10 cellular contexts compared by ENCODE assay signal in the genomic region with DNA sequence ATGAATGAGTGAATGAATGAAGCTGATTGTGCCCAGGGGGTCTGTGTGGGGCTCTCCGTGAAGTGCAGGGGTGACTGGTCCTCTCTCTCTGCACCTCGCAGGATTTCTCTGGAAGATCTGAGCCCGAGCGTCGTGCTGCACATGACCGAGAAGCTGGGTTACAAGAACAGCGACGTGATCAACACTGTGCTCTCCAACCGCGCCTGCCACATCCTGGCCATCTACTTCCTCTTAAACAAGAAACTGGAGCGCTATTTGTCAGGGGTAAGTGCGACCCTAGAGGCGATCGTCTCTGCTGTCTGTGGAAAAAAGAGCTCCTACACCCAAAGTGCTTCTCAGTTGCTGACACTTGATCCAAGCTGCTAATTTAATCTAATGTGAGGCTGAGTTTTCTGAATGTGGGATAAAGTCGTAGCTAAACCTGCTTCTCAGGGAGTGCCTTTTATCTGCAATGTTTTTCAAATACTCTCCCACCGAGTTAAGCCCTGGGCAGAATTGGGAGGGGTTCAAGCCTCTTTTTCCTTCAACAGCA.
A peak's percentile ranks its signal among the peaks of the same experiment; 100 is the strongest.
DNase-seq lines count a peak whose midpoint lies in the region; ATAC-seq and TF ChIP-seq lines count a peak whose summit lies in the region.
"Had no signal": no experiment of that assay in that cellular context is flagged by ENCODE, and none has a peak within 500 bp of the region (broad histone marks: within the 10 kb centered on the region; RNA-seq: fewer than 3 reads in every experiment).

No MANE protein-coding gene starts in this region.

- peaks cover 17% of the 10 kb centered on the region for H3K9me3 Mint-ChIP-seq in activated naive CD8-positive, alpha-beta T cell treated with anti-CD3 and anti-CD28 coated beads, Interleukin-2, amount 10 ng/mL, durations not matched to agents 7 days and 5 days

- CTCF ChIA-PET in PC-3 (lab: Charles Lee), result no interaction called here
- CTCF ChIA-PET in A673 (lab: Charles Lee), result no interaction called here

- peaks cover 15% of the 10 kb centered on the region for H3K4me1 Mint-ChIP-seq in T-helper 17 cell
- H3K4me1 Mint-ChIP-seq in activated naive CD8-positive, alpha-beta T cell treated with anti-CD3 and anti-CD28 coated beads, Interleukin-2, amount 10 ng/mL, durations not matched to agents 7 days and 5 days, result peaks cover 24% of the 10 kb centered on the region

- DNase-seq in SKM-1 treated with dmso at 0.1 percent for 144 hours (lab: John Stamatoyannopoulos, UW; ENCODE audit: unreplicated experiment) (peak; percentile 30), SKM-1 (lab: John Stamatoyannopoulos, UW; ENCODE audit: unreplicated experiment) (no peak), T-helper 17 cell (peak in 1 of 3 donors; percentile 13), PC-3 (no peak), A673 (ENCODE audit: low spot score) (no peak)
- peak; percentile 74 for DNase-seq in activated naive CD8-positive, alpha-beta T cell treated with anti-CD3 and anti-CD28 coated beads, Interleukin-2, amount 10 ng/mL, durations not matched to agents 7 days and 5 days
- peak; percentile 2 to 11 for DNase-seq in stimulated activated CD8-positive, alpha-beta memory T cell treated with anti-CD3 and anti-CD28 coated beads, Interleukin-2, amount 100 ng/mL, for 48 hours (ENCODE audit: low read depth in 2 of 2)
- DNase-seq: NCI-H2029 treated with DMSO at 0.1 percent for 48 hours, trophoblast cell had no signal

- no TSS peak for BruUV-seq in PC-3 (replicated peaks; lab: Mats Ljungman, UMichigan)
- no TSS peak for BruUV-seq in A673 (replicated peaks; lab: Mats Ljungman, UMichigan)

- no peaks in the 10 kb centered on the region for H3K36me3 ChIP-seq in PC-3 (ENCODE audit: low read depth, low read length)
- H3K36me3 ChIP-seq in A673 (ENCODE audit: insufficient read depth, low read length, poor library complexity, severe bottlenecking), result no peaks in the 10 kb centered on the region

- POLR2A ChIA-PET in activated naive CD8-positive, alpha-beta T cell treated with anti-CD3 and anti-CD28 coated beads, Interleukin-2, amount 10 ng/mL, durations not matched to agents 7 days and 5 days (lab: Charles Lee), result interaction anchor here (0.6 to 1.0 kb wide), 2 partner anchors 101 to 305 kb away, joined by 3 to 4 read pairs; partner anchors contain the start of gene HUNK
- POLR2A ChIA-PET in PC-3 (lab: Charles Lee; ENCODE audit: unreplicated experiment), result no interaction called here
- POLR2A ChIA-PET in A673 (lab: Charles Lee; ENCODE audit: low non-redundant PET), result no interaction called here

- peaks cover 6% of the 10 kb centered on the region for H3K27me3 Mint-ChIP-seq in T-helper 17 cell
- peaks cover 13% of the 10 kb centered on the region for H3K27me3 Mint-ChIP-seq in activated naive CD8-positive, alpha-beta T cell treated with anti-CD3 and anti-CD28 coated beads, Interleukin-2, amount 10 ng/mL, durations not matched to agents 7 days and 5 days

- H3K79me2 ChIP-seq in PC-3 (ENCODE audit: low read length), result no peaks in the 10 kb centered on the region

- peak; percentile 92 for ATAC-seq in T-helper 17 cell
- peak; percentile 99 for ATAC-seq in activated naive CD8-positive, alpha-beta T cell treated with anti-CD3 and anti-CD28 coated beads, Interleukin-2, amount 10 ng/mL, durations not matched to agents 7 days and 5 days (ENCODE audit: low read depth)
- ATAC-seq in PC-3, result no peak
- no peak for ATAC-seq in GM21576 (IDR thresholded peaks at IDR 0.05; ENCODE audit: unreplicated experiment)

- peak overlapping the region; percentile 55 for H3K4me3 Mint-ChIP-seq in T-helper 17 cell
- H3K4me3 Mint-ChIP-seq in activated naive CD8-positive, alpha-beta T cell treated with anti-CD3 and anti-CD28 coated beads, Interleukin-2, amount 10 ng/mL, durations not matched to agents 7 days and 5 days, result peak overlapping the region; percentile 61

- H3K4me1 ChIP-seq in PC-3 (ENCODE audit: insufficient read depth, low read length), result no peaks in the 10 kb centered on the region
- no peaks in the 10 kb centered on the region for H3K4me1 ChIP-seq in A673 (ENCODE audit: insufficient read depth, low read length, poor library complexity, severe bottlenecking)

- TF ChIP-seq CTCF in PC-3 (conservative IDR thresholded peaks at IDR 0.05; ENCODE audit: low read depth, low read length), result no peak
- TF ChIP-seq CTCF in A673 (conservative IDR thresholded peaks at IDR 0.05; ENCODE audit: low read depth, low read length), result no peak

- H3K4me3 ChIP-seq in PC-3 (ENCODE audit: low read length), result no peak overlapping the region
- no peak overlapping the region for H3K4me3 ChIP-seq in A673 (ENCODE audit: low read depth, low read length, poor library complexity, severe bottlenecking)

- H3K27ac ChIP-seq in PC-3 (ENCODE audit: low read length) (no peak overlapping the region), A673 (ENCODE audit: low read depth, low read length, poor library complexity, severe bottlenecking) (no peak overlapping the region)

- H2AFZ ChIP-seq in PC-3 (ENCODE audit: low read length), result no peak overlapping the region

- H3F3A ChIP-seq in PC-3 (ENCODE audit: low read length, unreplicated experiment), result no peaks in the 10 kb centered on the region

- peak overlapping the region; percentile 1 for H3K27ac Mint-ChIP-seq in T-helper 17 cell
- H3K27ac Mint-ChIP-seq in activated naive CD8-positive, alpha-beta T cell treated with anti-CD3 and anti-CD28 coated beads, Interleukin-2, amount 10 ng/mL, durations not matched to agents 7 days and 5 days, result peak overlapping the region; percentile 84

- H3K27me3 ChIP-seq in PC-3 (ENCODE audit: low read length), result peaks cover 54% of the 10 kb centered on the region
- H3K27me3 ChIP-seq in A673 (replicated peaks; ENCODE audit: insufficient read depth, low read depth, low read length, poor library complexity), result no peaks in the 10 kb centered on the region

- no peaks in the 10 kb centered on the region for H3K9me2 ChIP-seq in PC-3 (replicated peaks; ENCODE audit: low read length)

- H4K20me1 ChIP-seq in PC-3 (ENCODE audit: low read length), result no peaks in the 10 kb centered on the region

- H3K9ac ChIP-seq in PC-3 (ENCODE audit: low read length), result no peak overlapping the region

- intact Hi-C loops in PC-3 (cut with micrococcal nuclease) (no loop called here), A673 (cut with micrococcal nuclease; ENCODE audit: unreplicated experiment) (no loop called here)

- H3K9me3 ChIP-seq in T-helper 17 cell (ENCODE audit: control insufficient read depth, low read length, poor library complexity, severe bottlenecking) (no peaks in the 10 kb centered on the region), PC-3 (ENCODE audit: low read length) (no peaks in the 10 kb centered on the region), A673 (ENCODE audit: low read depth, low read length, poor library complexity, severe bottlenecking) (no peaks in the 10 kb centered on the region)

- H3K36me3 Mint-ChIP-seq in T-helper 17 cell (ENCODE audit: low read depth), result no peaks in the 10 kb centered on the region
- H3K36me3 Mint-ChIP-seq in activated naive CD8-positive, alpha-beta T cell treated with anti-CD3 and anti-CD28 coated beads, Interleukin-2, amount 10 ng/mL, durations not matched to agents 7 days and 5 days, result peaks cover 21% of the 10 kb centered on the region

- H3K4me2 ChIP-seq in PC-3 (ENCODE audit: low read length), result no peak overlapping the region

Comparison
In these comparisons a context has a peak if more than half of its experiments do, and no peak if none do; other contexts are left out.
1. DNase-seq: peak in SKM-1 treated with dmso at 0.1 percent for 144 hours (single experiment), activated naive CD8-positive, alpha-beta T cell treated with anti-CD3 and anti-CD28 coated beads, Interleukin-2, amount 10 ng/mL, durations not matched to agents 7 days and 5 days (single experiment) and stimulated activated CD8-positive, alpha-beta memory T cell treated with anti-CD3 and anti-CD28 coated beads, Interleukin-2, amount 100 ng/mL, for 48 hours (2 of 2); none in SKM-1 (single experiment), PC-3 (single experiment) and A673 (single experiment).
2. ATAC-seq: peak in T-helper 17 cell (single experiment) and activated naive CD8-positive, alpha-beta T cell treated with anti-CD3 and anti-CD28 coated beads, Interleukin-2, amount 10 ng/mL, durations not matched to agents 7 days and 5 days (single experiment); none in PC-3 (single experiment) and GM21576 (single experiment).